In the genomic region with DNA sequence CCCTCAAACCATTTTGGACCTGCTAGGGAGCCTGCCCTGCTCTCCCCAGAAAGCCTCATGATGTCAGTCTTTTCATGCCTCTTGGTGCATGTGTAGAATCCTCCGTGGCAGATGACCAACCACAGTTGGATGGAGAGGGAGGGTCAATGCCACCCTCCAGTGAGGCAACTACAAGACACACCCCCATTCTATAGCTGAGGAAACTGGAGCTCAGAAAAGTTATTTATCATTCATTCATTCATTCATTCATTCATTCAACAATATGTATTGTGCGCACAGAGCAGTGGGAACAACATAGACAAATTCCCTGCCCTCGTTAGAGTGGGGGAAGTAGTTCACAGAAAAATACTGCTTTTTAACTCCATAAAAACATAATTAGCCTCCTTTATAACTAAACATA, we compare ENCODE assay signal across 32 cellular contexts.
"Had no signal": no experiment of that assay in that cellular context is flagged by ENCODE, and none has a peak within 500 bp of the region (broad histone marks: within the 10 kb centered on the region; RNA-seq: fewer than 3 reads in every experiment).

No MANE protein-coding gene starts in this region.

- H3K9me3 ChIP-seq: adrenal gland, body of pancreas, gastrocnemius medialis, heart left ventricle had no signal

- ATAC-seq: activated CD4-positive, CD25-positive, alpha-beta regulatory T cell treated with anti-CD3 and anti-CD28 coated beads, Interleukin-2, amount 50 U/mL, for 24 hours; activated CD8-positive, alpha-beta T cell treated with anti-CD3 and anti-CD28 coated beads for 36 hours; activated T-cell treated with anti-CD3 and anti-CD28 coated beads, Interleukin-2, amount 50 U/mL, for 4 hours; body of pancreas; effector memory CD8-positive, alpha-beta T cell; esophagus mucosa; foreskin keratinocyte; gastrocnemius medialis; heart left ventricle; T-helper 17 cell had no signal

- FAIRE-seq: colon, endometrium had no signal

- H3K27me3 ChIP-seq: adrenal gland, body of pancreas, foreskin keratinocyte, gastrocnemius medialis, heart left ventricle had no signal

- DNase-seq: activated B cell treated with CpG ODN at 0.5 μM for 24 hours; activated CD4-positive, alpha-beta T cell treated with anti-CD3 and anti-CD28 coated beads for 48 hours; activated CD4-positive, alpha-beta T cell treated with anti-CD3 and anti-CD28 coated beads, Interleukin-2, amount 50 U/mL, for 1 hour; activated CD4-positive, alpha-beta T cell treated with anti-CD3 and anti-CD28 coated beads, Interleukin-2, amount 50 U/mL, for 48 hours; activated CD8-positive, alpha-beta memory T cell treated with anti-CD3 and anti-CD28 coated beads for 24 hours; activated CD8-positive, alpha-beta T cell treated with anti-CD3 and anti-CD28 coated beads for 36 hours; activated effector memory CD4-positive, alpha-beta T cell treated with anti-CD3 and anti-CD28 coated beads, Interleukin-2, amount 50 U/mL, for 16 hours; activated naive CD4-positive, alpha-beta T cell; activated naive CD4-positive, alpha-beta T cell treated with anti-CD3 and anti-CD28 coated beads, Interleukin-2, amount 50 U/mL, for 16 hours; activated naive CD8-positive, alpha-beta T cell treated with anti-CD3 and anti-CD28 coated beads for 36 hours; activated naive CD8-positive, alpha-beta T cell treated with anti-CD3 and anti-CD28 coated beads, Interleukin-2, amount 50 U/mL, for 24 hours; activated T-cell treated with anti-CD3 and anti-CD28 coated beads, Interleukin-2, amount 50 U/mL, for 4 hours; adrenal gland; aorta; body of pancreas; caudate nucleus; cortex of kidney; dermis blood vessel endothelial cell; effector CD4-positive, alpha-beta T cell; effector memory CD8-positive, alpha-beta T cell; gastrocnemius medialis; glutamatergic neuron; heart left ventricle; T-helper 1 cell; T-helper 17 cell; T1000; WERI-Rb-1 had no signal

- H3K4me1 ChIP-seq: adrenal gland, body of pancreas, foreskin keratinocyte, gastrocnemius medialis had no signal

- H3K4me3 ChIP-seq: adrenal gland, body of pancreas, gastrocnemius medialis, heart left ventricle had no signal

- H3K27ac ChIP-seq: adrenal gland, body of pancreas, foreskin keratinocyte, gastrocnemius medialis, heart left ventricle, WERI-Rb-1 had no signal
